Comparison of ENCODE assay signal across 23 cellular contexts in the genomic region with DNA sequence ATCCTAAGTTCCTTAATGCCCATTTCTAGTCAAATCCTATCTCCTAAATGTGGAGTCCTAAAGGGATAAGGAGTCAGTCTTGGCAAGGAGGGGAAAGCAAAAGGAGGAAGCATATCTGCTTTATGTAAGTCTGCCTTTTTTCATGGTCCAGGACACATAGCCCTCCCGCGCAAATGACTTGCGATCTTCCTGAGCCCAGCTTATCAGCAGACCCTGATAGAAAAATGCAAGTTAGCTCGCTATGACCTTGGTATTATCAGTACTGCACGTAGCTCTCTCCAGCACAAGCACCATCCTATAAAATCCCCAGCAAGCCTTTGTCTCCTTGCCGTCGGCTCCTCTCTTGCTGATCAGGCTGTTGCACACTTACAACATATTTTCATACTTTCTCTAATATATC.
"Had no signal": no experiment of that assay in that cellular context is flagged by ENCODE, and none has a peak within 500 bp of the region (broad histone marks: within the 10 kb centered on the region; RNA-seq: fewer than 3 reads in every experiment).

No MANE protein-coding gene starts in this region.

- H3K27ac ChIP-seq: breast epithelium, Peyer's patch, RWPE1, SJSA1 had no signal

- H3K4me3 Mint-ChIP-seq: activated CD8-positive, alpha-beta T cell treated with anti-CD3 and anti-CD28 coated beads for 36 hours; activated naive CD8-positive, alpha-beta T cell treated with anti-CD3 and anti-CD28 coated beads, Interleukin-2, amount 50 U/mL, for 24 hours; IgD-negative memory B cell; T-helper 1 cell treated with Interleukin-12 subunit alpha and Interleukin-12 subunit beta and Interleukin-4 antibody, amounts not matched to agents 30 μg/mL and 1 μg/mL, for 36 hours had no signal

- DNase-seq: activated CD4-positive, alpha-beta T cell treated with anti-CD3 and anti-CD28 coated beads for 4 hours; activated CD8-positive, alpha-beta memory T cell treated with anti-CD3 and anti-CD28 coated beads, Interleukin-2, amount 50 U/mL, for 4 hours; activated CD8-positive, alpha-beta T cell treated with anti-CD3 and anti-CD28 coated beads for 36 hours; activated naive CD4-positive, alpha-beta T cell; activated naive CD8-positive, alpha-beta T cell treated with anti-CD3 and anti-CD28 coated beads, Interleukin-2, amount 50 U/mL, for 24 hours; central memory CD4-positive, alpha-beta T cell; KG1; NCI-H1092; NCI-H1417; NCI-H1930; NCI-H2171; NCI-H2227 treated with DMSO at 0.1 percent for 48 hours; NCI-H526; NK-92 treated with Interleukin-12 subunit alpha and Interleukin-12 subunit beta, amount 100 ng/mL, for 24 hours; Peyer's patch; SHP77 had no signal

- H3K27me3 Mint-ChIP-seq: activated CD8-positive, alpha-beta T cell treated with anti-CD3 and anti-CD28 coated beads for 36 hours; activated naive CD8-positive, alpha-beta T cell treated with anti-CD3 and anti-CD28 coated beads, Interleukin-2, amount 50 U/mL, for 24 hours; IgD-negative memory B cell had no signal

- H3K4me3 ChIP-seq: breast epithelium, Peyer's patch, SJSA1 had no signal

- H3K9me3 Mint-ChIP-seq: T-helper 1 cell treated with Interleukin-12 subunit alpha and Interleukin-12 subunit beta and Interleukin-4 antibody, amounts not matched to agents 30 μg/mL and 1 μg/mL, for 36 hours had no signal

- ATAC-seq: activated CD4-positive, CD25-positive, alpha-beta regulatory T cell treated with anti-CD3 and anti-CD28 coated beads, Interleukin-2, amount 50 U/mL, for 24 hours; activated CD8-positive, alpha-beta T cell treated with anti-CD3 and anti-CD28 coated beads for 36 hours; activated naive CD4-positive, alpha-beta T cell treated with anti-CD3 and anti-CD28 coated beads, Interleukin-2, amount 50 U/mL, for 72 hours; activated naive CD8-positive, alpha-beta T cell treated with anti-CD3 and anti-CD28 coated beads, Interleukin-2, amount 50 U/mL, for 24 hours had no signal

- H3K36me3 ChIP-seq: breast epithelium, Peyer's patch, SJSA1 had no signal

- H3K27me3 ChIP-seq: breast epithelium, Peyer's patch, SJSA1 had no signal

- H3K4me1 ChIP-seq: breast epithelium, Peyer's patch, SJSA1 had no signal

- H3K36me3 Mint-ChIP-seq: activated naive CD4-positive, alpha-beta T cell treated with anti-CD3 and anti-CD28 coated beads, Interleukin-2, amount 50 U/mL, for 72 hours; IgD-negative memory B cell had no signal

- H3K27ac Mint-ChIP-seq: activated CD8-positive, alpha-beta T cell treated with anti-CD3 and anti-CD28 coated beads for 36 hours; activated naive CD4-positive, alpha-beta T cell treated with anti-CD3 and anti-CD28 coated beads, Interleukin-2, amount 50 U/mL, for 72 hours; activated naive CD8-positive, alpha-beta T cell treated with anti-CD3 and anti-CD28 coated beads, Interleukin-2, amount 50 U/mL, for 24 hours; IgD-negative memory B cell; T-helper 1 cell treated with Interleukin-12 subunit alpha and Interleukin-12 subunit beta and Interleukin-4 antibody, amounts not matched to agents 30 μg/mL and 1 μg/mL, for 36 hours had no signal

- H3K4me1 Mint-ChIP-seq: activated naive CD8-positive, alpha-beta T cell treated with anti-CD3 and anti-CD28 coated beads, Interleukin-2, amount 50 U/mL, for 24 hours; IgD-negative memory B cell had no signal

- H3K9me3 ChIP-seq: breast epithelium, Peyer's patch, SJSA1 had no signal
